ENCODE assay signal across 8 cellular contexts in genomic region chr18:55779461-55779710, GRCh38.
DNase-seq lines count a peak whose midpoint lies in the region; FAIRE-seq and TF ChIP-seq lines count a peak whose summit lies in the region.

No MANE protein-coding gene starts in this region.

- peak; percentile 51 to 59 for DNase-seq in NCI-H2081 (lab: John Stamatoyannopoulos, UW)
- no peak for DNase-seq in NCI-H2081 treated with DMSO at 0.1 percent for 48 hours (lab: John Stamatoyannopoulos, UW)
- no peak for DNase-seq in adipocyte (ENCODE audit: low read depth)
- DNase-seq in keratinocyte (ENCODE audit: low read depth, low spot score): no peak
- peak in 5 of 49 donors; percentile 4 to 56 (median 27) for DNase-seq in substantia nigra (lab: John Stamatoyannopoulos, UW)
- no peak for DNase-seq in activated naive CD4-positive, alpha-beta T cell treated with anti-CD3 and anti-CD28 coated beads, Interleukin-2, amount 50 U/mL, for 16 hours
- no peak for DNase-seq in HCEC 1CT
- no peak for DNase-seq in activated CD4-positive, CD25-positive, alpha-beta regulatory T cell treated with anti-CD3 and anti-CD28 coated beads, Interleukin-2, amount 50 U/mL, for 72 hours

- H3K4me3 ChIP-seq in adipocyte (ENCODE audit: low read length): peak overlapping the region; percentile 84
- H3K4me3 ChIP-seq in keratinocyte (ENCODE audit: control insufficient read depth in 2 of 3, extremely low read depth in 1 of 3, insufficient read depth in 2 of 3, low read depth in 1 of 3, low read length in 3 of 3): peak overlapping the region; percentile 49 to 62 (median 60)

- H3K9ac ChIP-seq in adipocyte (ENCODE audit: low read length) (peak overlapping the region; percentile 81), keratinocyte (ENCODE audit: control insufficient read depth, extremely low read depth, insufficient read depth, low read length) (peak overlapping the region; percentile 48)

- H3K4me1 ChIP-seq in adipocyte (ENCODE audit: control insufficient read depth, insufficient read depth, low read length) (peaks cover 9% of the 10 kb centered on the region), keratinocyte (ENCODE audit: control insufficient read depth, extremely low read depth, insufficient read depth, low read length) (peaks cover 4% of the 10 kb centered on the region)

- dilution Hi-C loops in keratinocyte (cut with MboI; ENCODE audit: extremely low pct_ligation_motif_present, low sequenced_read_pairs): no loop called here

- H3K27me3 ChIP-seq in adipocyte (replicated peaks; ENCODE audit: control insufficient read depth, insufficient read depth, low read length) (no peaks in the 10 kb centered on the region), keratinocyte (ENCODE audit: control insufficient read depth, extremely low read depth, insufficient read depth, low read length) (no peaks in the 10 kb centered on the region)

- H3K9me1 ChIP-seq in keratinocyte (ENCODE audit: control insufficient read depth, extremely low read depth, insufficient read depth, low read length): no peaks in the 10 kb centered on the region

- TF ChIP-seq CTCF in keratinocyte (optimal IDR thresholded peaks at IDR 0.05 in 1 of 3, IDR thresholded peaks at IDR 0.05 in 1 of 3, conservative IDR thresholded peaks at IDR 0.05 in 1 of 3; ENCODE audit: extremely low read depth in 1 of 3, insufficient read depth in 2 of 3, low read length in 3 of 3): no peak

- H3K4me2 ChIP-seq in keratinocyte (ENCODE audit: control insufficient read depth, extremely low read depth, insufficient read depth, low read depth, low read length): peak overlapping the region; percentile 89

- H2AFZ ChIP-seq in keratinocyte (ENCODE audit: control insufficient read depth, low read length): peak overlapping the region; percentile 63

- H3K36me3 ChIP-seq in adipocyte (ENCODE audit: control insufficient read depth, insufficient read depth, low read length, severe bottlenecking) (no peaks in the 10 kb centered on the region), keratinocyte (ENCODE audit: control insufficient read depth in 2 of 2, extremely low read depth in 1 of 2, insufficient read depth in 2 of 2, low read length in 2 of 2) (no peaks in the 10 kb centered on the region)

- H3K9me3 ChIP-seq in adipocyte (ENCODE audit: control insufficient read depth, low read length): no peaks in the 10 kb centered on the region
- H3K9me3 ChIP-seq in keratinocyte (ENCODE audit: control insufficient read depth, low read depth, low read length): no peaks in the 10 kb centered on the region

- H4K20me1 ChIP-seq in keratinocyte (ENCODE audit: control insufficient read depth, extremely low read depth, insufficient read depth, low read length): no peaks in the 10 kb centered on the region

- FAIRE-seq in keratinocyte (lab: Jason Lieb, UNC): no peak

- H3K27ac ChIP-seq in keratinocyte (ENCODE audit: control insufficient read depth, insufficient read depth, low read length) (peak overlapping the region; percentile 64), substantia nigra (ENCODE audit: low read depth, low read length, poor library complexity, severe bottlenecking) (peak overlapping the region; percentile 83)

- no peaks in the 10 kb centered on the region for H3K79me2 ChIP-seq in keratinocyte (ENCODE audit: control insufficient read depth, insufficient read depth, low read length)

Comparison
In these comparisons a context has a peak if more than half of its experiments do, and no peak if none do; other contexts are left out.
1. DNase-seq: peak in NCI-H2081 (2 of 2); none in NCI-H2081 treated with DMSO at 0.1 percent for 48 hours (single experiment), adipocyte (single experiment), keratinocyte (single experiment), activated naive CD4-positive, alpha-beta T cell treated with anti-CD3 and anti-CD28 coated beads, Interleukin-2, amount 50 U/mL, for 16 hours (single experiment), HCEC 1CT (single experiment) and activated CD4-positive, CD25-positive, alpha-beta regulatory T cell treated with anti-CD3 and anti-CD28 coated beads, Interleukin-2, amount 50 U/mL, for 72 hours (single experiment).